Comparison of ENCODE assay signal across 1 cellular context in genomic region chr22:43006016-43006505, GRCh38.
TF ChIP-seq lines count a peak whose summit lies in the region.

No MANE protein-coding gene starts in this region.

TF ChIP-seq in IMR-90, 13 proteins besides CTCF, POLR2A, EP300 and RAD21:
- TF ChIP-seq MXI1 (IDR thresholded peaks at IDR 0.05; ENCODE audit: borderline replicate concordance, low read depth, low read length) (no peak), NFE2L2 (IDR thresholded peaks at IDR 0.05; ENCODE audit: low read depth, low read length) (no peak), ELK1 (IDR thresholded peaks at IDR 0.05; ENCODE audit: borderline replicate concordance, low read depth, low read length) (no peak), CEBPB (IDR thresholded peaks at IDR 0.05; ENCODE audit: low read depth, low read length) (no peak), MAZ (IDR thresholded peaks at IDR 0.05; ENCODE audit: borderline replicate concordance, low read depth, low read length) (no peak), FOS (IDR thresholded peaks at IDR 0.05; ENCODE audit: low read depth, low read length) (no peak), RFX5 (IDR thresholded peaks at IDR 0.05; ENCODE audit: low read depth, low read length) (no peak), USF2 (IDR thresholded peaks at IDR 0.05; ENCODE audit: low read depth, low read length) (no peak), BHLHE40 (IDR thresholded peaks at IDR 0.05; ENCODE audit: low read depth, low read length) (no peak)
